8 cellular contexts compared by ENCODE assay signal in genomic region chr21:41425588-41425953, GRCh38. TPM values are rescaled to one million over a fixed set of nuclear protein-coding genes. Genes with fewer than 3 reads are reported as not detected.
DNase-seq lines count a peak whose midpoint lies in the region; ATAC-seq and TF ChIP-seq lines count a peak whose summit lies in the region.

No MANE protein-coding gene starts in this region.

- H3K36me3 Mint-ChIP-seq in activated CD4-positive, alpha-beta memory T cell treated with anti-CD3 and anti-CD28 coated beads, Interleukin-2, amount 10 ng/mL, durations not matched to agents 7 days and 5 days (ENCODE audit: low read depth), result peaks cover 78% of the 10 kb centered on the region

- no peaks in the 10 kb centered on the region for H3K9me3 ChIP-seq in GM23248 (ENCODE audit: low read depth)
- no peaks in the 10 kb centered on the region for H3K9me3 ChIP-seq in iPS DF 6.9 (ENCODE audit: control insufficient read depth, insufficient read depth, low read length)
- H3K9me3 ChIP-seq in spleen, result no peaks in the 10 kb centered on the region

- H3K27ac ChIP-seq in GM23248, result no peak overlapping the region
- H3K27ac ChIP-seq in iPS DF 6.9 (ENCODE audit: low read length), result no peak overlapping the region
- H3K27ac ChIP-seq in spleen, result peak overlapping the region; percentile 76 to 90 (median 88)

- DNase-seq in GM23248, result no peak
- DNase-seq in activated CD4-positive, alpha-beta memory T cell treated with anti-CD3 and anti-CD28 coated beads, Interleukin-2, amount 10 ng/mL, durations not matched to agents 7 days and 5 days, result no peak
- no peak for DNase-seq in iPS DF 6.9 (ENCODE audit: low read depth, low spot score)
- no peak for DNase-seq in spleen
- DNase-seq in globus pallidus (ENCODE audit: low spot score), result no peak
- DNase-seq in glomerular visceral epithelial cell (ENCODE audit: extremely low spot score), result no peak
- no peak for DNase-seq in NCI-H2107 (lab: John Stamatoyannopoulos, UW)

- no peaks in the 10 kb centered on the region for H3K9me2 ChIP-seq in GM23248 (ENCODE audit: insufficient read depth)

- peak overlapping the region; percentile 97 for H3K4me3 Mint-ChIP-seq in activated CD4-positive, alpha-beta memory T cell treated with anti-CD3 and anti-CD28 coated beads, Interleukin-2, amount 10 ng/mL, durations not matched to agents 7 days and 5 days

- intact Hi-C loops in spleen (cut with DNase I; ENCODE audit: low total_unique reads), result loop anchor here (10.0 kb wide), 1 partner anchor 61 kb away; the partner anchor contains the start of gene MX2

- CTCF ChIA-PET in activated CD4-positive, alpha-beta memory T cell treated with anti-CD3 and anti-CD28 coated beads, Interleukin-2, amount 10 ng/mL, durations not matched to agents 7 days and 5 days (lab: Charles Lee), result interaction anchor here (2.6 to 2.7 kb wide), 2 partner anchors 14 to 63 kb away, joined by 9 to 10 read pairs; partner anchors contain the start of gene MX2

- POLR2A ChIA-PET in activated CD4-positive, alpha-beta memory T cell treated with anti-CD3 and anti-CD28 coated beads, Interleukin-2, amount 10 ng/mL, durations not matched to agents 7 days and 5 days (lab: Charles Lee), result interaction anchor here (0.6 to 5.4 kb wide), 25 partner anchors 8 to 808 kb away, joined by 3 to 116 read pairs (median 4); partner anchors contain the start of gene MX2

- H3K9me3 Mint-ChIP-seq in activated CD4-positive, alpha-beta memory T cell treated with anti-CD3 and anti-CD28 coated beads, Interleukin-2, amount 10 ng/mL, durations not matched to agents 7 days and 5 days, result no peaks in the 10 kb centered on the region

- peak overlapping the region; percentile 80 for H2AFZ ChIP-seq in GM23248

- no peaks in the 10 kb centered on the region for H3K79me2 ChIP-seq in GM23248 (ENCODE audit: insufficient read depth)

- H3K36me3 ChIP-seq in GM23248 (ENCODE audit: low read depth) (no peaks in the 10 kb centered on the region), iPS DF 6.9 (ENCODE audit: control insufficient read depth, insufficient read depth, low read length) (no peaks in the 10 kb centered on the region), spleen (peaks cover 0 to 31% (median 11%) of the 10 kb centered on the region in 6 donors)

- H3K4me3 ChIP-seq in GM23248, result peak overlapping the region; percentile 78
- peak overlapping the region; percentile 28; the same call in 1 of the 2 replicates for H3K4me3 ChIP-seq in iPS DF 6.9 (ENCODE audit: low read length)
- H3K4me3 ChIP-seq in spleen, result peak overlapping the region; percentile 55 to 80 (median 68)

- ATAC-seq in GM21447 (IDR thresholded peaks at IDR 0.05; ENCODE audit: unreplicated experiment), result no peak

- H3K4me1 ChIP-seq in GM23248 (ENCODE audit: insufficient read depth) (0 out of 2 replicates have a peak, but pooled peaks cover 3% of the 10 kb centered on the region), iPS DF 6.9 (ENCODE audit: control insufficient read depth, insufficient read depth, low read length) (peaks cover 1% of the 10 kb centered on the region; the same call in 1 of the 2 replicates), spleen (peaks cover 19 to 92% (median 63%) of the 10 kb centered on the region in 6 donors)

- H3F3A ChIP-seq in GM23248 (ENCODE audit: insufficient read depth), result no peaks in the 10 kb centered on the region

- peak overlapping the region; percentile 100 for H3K27ac Mint-ChIP-seq in activated CD4-positive, alpha-beta memory T cell treated with anti-CD3 and anti-CD28 coated beads, Interleukin-2, amount 10 ng/mL, durations not matched to agents 7 days and 5 days

- peak overlapping the region; percentile 90 for H3K4me2 ChIP-seq in GM23248 (ENCODE audit: unreplicated experiment)

- no peak for TF ChIP-seq CTCF in spleen (IDR thresholded peaks at IDR 0.05 in 8 of 11, conservative IDR thresholded peaks at IDR 0.05 in 3 of 11)

- no peaks in the 10 kb centered on the region for H3K27me3 Mint-ChIP-seq in activated CD4-positive, alpha-beta memory T cell treated with anti-CD3 and anti-CD28 coated beads, Interleukin-2, amount 10 ng/mL, durations not matched to agents 7 days and 5 days

- H3K9ac ChIP-seq in GM23248, result peak overlapping the region; percentile 66

- H4K20me1 ChIP-seq in GM23248 (ENCODE audit: insufficient read depth), result no peaks in the 10 kb centered on the region

- WGBS in GM23248 (ENCODE audit: low coverage in 1 of 2, low lambda C conversion rate in 2 of 2, missing lambda C conversion rate in 2 of 2), 2 experiments, result 63% methylated on average over 7 of the region's 7 CpGs
- WGBS in iPS DF 6.9 (ENCODE audit: insufficient coverage, insufficient read length), result no CpG with 5 or more reads among the region's 7 CpGs
- 26 to 44% (median 35%) methylated on average over 7 of the region's 7 CpGs for WGBS in spleen, 5 donors

- H3K27me3 ChIP-seq in GM23248 (replicated peaks; ENCODE audit: insufficient read depth), result peaks cover 6% of the 10 kb centered on the region
- peaks cover 11% of the 10 kb centered on the region; the same call in 1 of the 2 replicates for H3K27me3 ChIP-seq in iPS DF 6.9 (ENCODE audit: control insufficient read depth, insufficient read depth, low read length)
- no peaks in the 10 kb centered on the region for H3K27me3 ChIP-seq in spleen (replicated peaks in 1 of 7)

- in situ Hi-C loops in GM23248 (cut with MboI), result no loop called here

- peaks cover 86% of the 10 kb centered on the region for H3K4me1 Mint-ChIP-seq in activated CD4-positive, alpha-beta memory T cell treated with anti-CD3 and anti-CD28 coated beads, Interleukin-2, amount 10 ng/mL, durations not matched to agents 7 days and 5 days

- no peak for TF ChIP-seq POLR2A in spleen (IDR thresholded peaks at IDR 0.05)

RNA-seq across cellular contexts. Expression of gene MX1, which starts 0.5 kb away (rescaled TPM):
- total RNA-seq in GM23248 (2014; rRNA removed; shearing (Covaris generic)), result 1.6 and 1.9 TPM in 2 replicates
- 1.0 and 1.6 TPM in 2 replicates for polyA plus RNA-seq in GM23248 (2016; fragmentation: Nextera tagmentation; extraction: Ambion mirVana)
- total RNA-seq in activated CD4-positive, alpha-beta memory T cell treated with anti-CD3 and anti-CD28 coated beads, Interleukin-2, amount 10 ng/mL, durations not matched to agents 7 days and 5 days, result 100 to 1,000 TPM; 682 to 702 TPM
- total RNA-seq in spleen, result 100 to 1,000 TPM in 5 of 7 donors, 10 to 100 TPM in 2; 67.4 to 148 (median 118) TPM
- 10 to 100 TPM; 32.8 to 56.5 (median 36.3) TPM for polyA plus RNA-seq in spleen

Comparison
In these comparisons a context has a peak if more than half of its experiments do, and no peak if none do; other contexts are left out.
1. H3K27ac ChIP-seq: peak in spleen (8 of 8); none in GM23248 (single experiment) and iPS DF 6.9 (single experiment).
2. H3K4me3 ChIP-seq: peak in every context shown above with its lines; median percentile 78 in GM23248; 68 in spleen; 28 in iPS DF 6.9.
3. RNA of gene MX1, which starts 0.5 kb away (total RNA-seq): 682 to 702 TPM in activated CD4-positive, alpha-beta memory T cell treated with anti-CD3 and anti-CD28 coated beads, Interleukin-2, amount 10 ng/mL, durations not matched to agents 7 days and 5 days and 67.4 to 148 TPM in spleen; 1.6 to 1.9 TPM in GM23248; every median in the first group is over 10 times any median in the second.